In genomic region chr18:72140007-72140406, GRCh38 we compare ENCODE assay signal across 27 cellular contexts.
"Had no signal": no experiment of that assay in that cellular context is flagged by ENCODE, and none has a peak within 500 bp of the region (broad histone marks: within the 10 kb centered on the region; RNA-seq: fewer than 3 reads in every experiment).

No MANE protein-coding gene starts in this region.

- H3K36me3 ChIP-seq: stomach, suprapubic skin, thoracic aorta, thyroid gland, tibial artery, tibial nerve, transverse colon, upper lobe of left lung, upper lobe of right lung, uterus, vagina had no signal

- FAIRE-seq: urothelium cell line had no signal

- ATAC-seq: stimulated activated effector memory CD8-positive, alpha-beta T cell treated with anti-CD3 and anti-CD28 coated beads, Interleukin-12 subunit alpha, Interleukin-12 subunit beta, amount 100 ng/mL, for 72 hours; stimulated activated memory B cell treated with anti-CD40 and anti-IgM and Interleukin-4, amounts not matched to agents 10 μg/mL and 1 μg/mL and 100 μg/mL, for 72 hours; stimulated activated naive B cell treated with anti-CD40 and anti-IgM and Interleukin-4, amounts not matched to agents 10 μg/mL and 1 μg/mL and 100 μg/mL, for 72 hours; stimulated activated naive CD8-positive, alpha-beta T cell treated with anti-CD3 and anti-CD28 coated beads, Interleukin-15, amount 100 ng/mL, for 72 hours; stimulated activated naive CD8-positive, alpha-beta T cell treated with anti-CD3 and anti-CD28 coated beads, Interleukin-15, Interleukin-2, amounts not matched to agents 100 U/mL and 50 U/mL, for 24 hours; upper lobe of right lung had no signal

- H3K27me3 ChIP-seq: stomach, suprapubic skin, testis, thyroid gland, tibial artery, tibial nerve, transverse colon, upper lobe of left lung, upper lobe of right lung, uterus, vagina had no signal

- H3K9me3 ChIP-seq: suprapubic skin, testis, thoracic aorta, thyroid gland, tibial artery, tibial nerve, transverse colon, upper lobe of left lung, upper lobe of right lung, uterus, vagina had no signal

- H3K27ac ChIP-seq: stomach, suprapubic skin, testis, thoracic aorta, thyroid gland, tibial artery, tibial nerve, transverse colon, upper lobe of left lung, upper lobe of right lung, uterus, vagina had no signal

- H3K4me3 ChIP-seq: stomach, suprapubic skin, testis, thoracic aorta, thyroid gland, tibial artery, tibial nerve, transverse colon, upper lobe of left lung, upper lobe of right lung, uterus, vagina had no signal

- H3K4me1 ChIP-seq: stomach, suprapubic skin, testis, thyroid gland, tibial artery, tibial nerve, transverse colon, upper lobe of left lung, upper lobe of right lung, uterus, vagina had no signal

- DNase-seq: stimulated activated CD4-positive, alpha-beta T cell treated with anti-CD3 and anti-CD28 coated beads, Interleukin-2, amount 100 ng/mL, for 48 hours; stimulated activated CD4-positive, alpha-beta T cell treated with anti-CD3 and anti-CD28 coated beads, Interleukin-4, amount 100 ng/mL, for 1 hour; stimulated activated CD4-positive, alpha-beta T cell treated with anti-CD3 and anti-CD28 coated beads, Interleukin-4, amount 100 ng/mL, for 24 hours; stimulated activated CD4-positive, alpha-beta T cell treated with anti-CD3 and anti-CD28 coated beads, Interleukin-4, amount 100 ng/mL, for 4 hours; stimulated activated CD8-positive, alpha-beta memory T cell treated with anti-CD3 and anti-CD28 coated beads, Interleukin-4, amount 100 ng/mL, for 48 hours; stimulated activated naive B cell treated with anti-CD40 and anti-IgM and Interleukin-4, amounts not matched to agents 10 μg/mL and 1 μg/mL and 100 μg/mL, for 72 hours; stimulated activated naive CD4-positive, alpha-beta T cell; stimulated activated naive CD4-positive, alpha-beta T cell treated with Interleukin-2 at 50 U/mL for 16 hours; stimulated activated naive CD8-positive, alpha-beta T cell treated with anti-CD3 and anti-CD28 coated beads, Interleukin-15, amount 100 ng/mL, for 72 hours; stimulated activated naive CD8-positive, alpha-beta T cell treated with anti-CD3 and anti-CD28 coated beads, Interleukin-15, Interleukin-2, amounts not matched to agents 100 U/mL and 50 U/mL, for 24 hours; stomach; substantia nigra; testis; thyroid gland; tibial artery; transverse colon; trophoblast cell; upper lobe of left lung; upper lobe of right lung; uterus had no signal
